1 cellular context compared by ENCODE assay signal in the genomic region with DNA sequence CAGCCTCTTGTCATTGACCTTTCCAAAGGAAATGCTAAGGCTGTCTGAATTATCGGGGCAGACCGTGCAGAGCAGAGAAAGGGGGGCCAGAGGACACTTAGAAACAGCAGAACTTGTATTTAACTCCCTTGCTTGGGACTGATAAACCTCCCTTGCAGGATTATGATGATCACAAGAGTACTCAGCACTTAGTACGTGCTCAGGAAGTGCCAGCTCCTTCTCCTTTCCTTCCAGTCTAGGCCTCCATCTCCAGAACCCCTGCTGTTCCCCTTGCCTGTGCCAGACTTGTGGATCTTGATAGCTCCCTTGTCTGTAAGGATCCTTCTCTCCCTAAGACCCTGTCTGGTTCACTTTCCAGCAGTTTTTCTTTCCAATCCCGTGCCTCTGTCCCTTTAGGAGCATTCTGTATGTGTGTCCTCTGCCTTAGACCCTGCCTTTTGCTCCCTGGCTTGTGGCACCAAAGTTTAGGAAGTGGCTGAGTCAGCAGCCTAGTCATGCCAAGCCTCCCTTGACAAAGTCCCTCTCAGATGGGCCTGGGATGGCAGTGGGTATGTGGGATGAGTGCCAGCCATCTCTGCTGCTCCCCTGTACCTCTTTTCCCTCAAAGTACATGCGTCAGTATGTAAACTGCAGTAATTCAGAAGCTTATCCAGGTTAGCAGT.
TF ChIP-seq lines count a peak whose summit lies in the region.

No MANE protein-coding gene starts in this region.

TF ChIP-seq in HepG2, 621 proteins besides CTCF, POLR2A, EP300 and RAD21 (continued from another document):
- TF ChIP-seq, protein P1, sequence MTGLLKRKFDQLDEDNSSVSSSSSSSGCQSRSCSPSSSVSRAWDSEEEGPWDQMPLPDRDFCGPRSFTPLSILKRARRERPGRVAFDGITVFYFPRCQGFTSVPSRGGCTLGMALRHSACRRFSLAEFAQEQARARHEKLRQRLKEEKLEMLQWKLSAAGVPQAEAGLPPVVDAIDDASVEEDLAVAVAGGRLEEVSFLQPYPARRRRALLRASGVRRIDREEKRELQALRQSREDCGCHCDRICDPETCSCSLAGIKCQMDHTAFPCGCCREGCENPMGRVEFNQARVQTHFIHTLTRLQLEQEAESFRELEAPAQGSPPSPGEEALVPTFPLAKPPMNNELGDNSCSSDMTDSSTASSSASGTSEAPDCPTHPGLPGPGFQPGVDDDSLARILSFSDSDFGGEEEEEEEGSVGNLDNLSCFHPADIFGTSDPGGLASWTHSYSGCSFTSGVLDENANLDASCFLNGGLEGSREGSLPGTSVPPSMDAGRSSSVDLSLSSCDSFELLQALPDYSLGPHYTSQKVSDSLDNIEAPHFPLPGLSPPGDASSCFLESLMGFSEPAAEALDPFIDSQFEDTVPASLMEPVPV (CRISPR knock-in tag; IDR thresholded peaks at IDR 0.05): 0 out of 2 replicates have a peak, but pooled peaks have one; percentile 2
- TF ChIP-seq, protein P2, sequence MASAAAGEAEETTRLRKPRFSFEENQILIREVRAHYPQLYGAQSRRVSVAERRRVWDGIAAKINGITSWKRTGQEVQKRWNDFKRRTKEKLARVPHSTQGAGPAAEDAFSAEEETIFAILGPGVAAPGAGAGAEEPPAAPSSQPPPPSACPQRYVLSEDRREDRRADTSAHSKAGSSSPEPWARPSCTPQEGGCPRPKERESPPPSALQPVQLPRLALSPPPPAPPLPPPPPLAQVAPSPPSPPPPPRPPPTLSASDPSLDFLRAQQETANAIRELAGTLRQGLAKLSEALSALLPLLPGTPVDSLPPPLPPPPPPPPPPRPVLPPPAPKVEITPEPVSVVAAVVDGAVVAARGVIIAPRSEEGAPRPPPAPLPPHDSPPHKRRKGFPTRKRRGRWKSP (CRISPR knock-in tag; IDR thresholded peaks at IDR 0.05): 0 out of 2 replicates have a peak, but pooled peaks have one; percentile 46
- TF ChIP-seq, protein P3, sequence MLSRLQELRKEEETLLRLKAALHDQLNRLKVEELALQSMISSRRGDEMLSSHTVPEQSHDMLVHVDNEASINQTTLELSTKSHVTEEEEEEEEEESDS (CRISPR knock-in tag; IDR thresholded peaks at IDR 0.05; ENCODE audit: borderline replicate concordance): 0 out of 2 replicates have a peak, but pooled peaks have one; percentile 3
- TF ChIP-seq JUN (CRISPR knock-in tag; IDR thresholded peaks at IDR 0.05): 0 out of 2 replicates have a peak, but pooled peaks have one; percentile 6
- TF ChIP-seq, protein P4, sequence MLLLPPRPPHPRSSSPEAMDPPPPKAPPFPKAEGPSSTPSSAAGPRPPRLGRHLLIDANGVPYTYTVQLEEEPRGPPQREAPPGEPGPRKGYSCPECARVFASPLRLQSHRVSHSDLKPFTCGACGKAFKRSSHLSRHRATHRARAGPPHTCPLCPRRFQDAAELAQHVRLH (CRISPR knock-in tag; IDR thresholded peaks at IDR 0.05; ENCODE audit: borderline replicate concordance, low read depth): 0 out of 2 replicates have a peak, but pooled peaks have one; percentile 3
- TF ChIP-seq MAFF (IDR thresholded peaks at IDR 0.05; ENCODE audit: low read depth, low read length): peak; percentile 63
- no peak for TF ChIP-seq ZKSCAN1 (IDR thresholded peaks at IDR 0.05; ENCODE audit: low read length)
- TF ChIP-seq ZNF563 (CRISPR knock-in tag; IDR thresholded peaks at IDR 0.05): 0 out of 2 replicates have a peak, but pooled peaks have one; percentile 8
- peak; percentile 12; the same call in 1 of the 2 replicates for TF ChIP-seq ZNF350 (CRISPR knock-in tag; IDR thresholded peaks at IDR 0.05; ENCODE audit: borderline replicate concordance, low read depth)
- TF ChIP-seq RFXANK (CRISPR knock-in tag; IDR thresholded peaks at IDR 0.05): no peak
- TF ChIP-seq ARNT2 (CRISPR knock-in tag; IDR thresholded peaks at IDR 0.05; ENCODE audit: low read depth): peak; percentile 2; the same call in 1 of the 2 replicates
- TF ChIP-seq MAFK (conservative IDR thresholded peaks at IDR 0.05 in 1 of 2, IDR thresholded peaks at IDR 0.05 in 1 of 2; ENCODE audit: low read length in 2 of 2): peak; percentile 73 to 77
